ENCODE assay signal across 12 cellular contexts in the genomic region with DNA sequence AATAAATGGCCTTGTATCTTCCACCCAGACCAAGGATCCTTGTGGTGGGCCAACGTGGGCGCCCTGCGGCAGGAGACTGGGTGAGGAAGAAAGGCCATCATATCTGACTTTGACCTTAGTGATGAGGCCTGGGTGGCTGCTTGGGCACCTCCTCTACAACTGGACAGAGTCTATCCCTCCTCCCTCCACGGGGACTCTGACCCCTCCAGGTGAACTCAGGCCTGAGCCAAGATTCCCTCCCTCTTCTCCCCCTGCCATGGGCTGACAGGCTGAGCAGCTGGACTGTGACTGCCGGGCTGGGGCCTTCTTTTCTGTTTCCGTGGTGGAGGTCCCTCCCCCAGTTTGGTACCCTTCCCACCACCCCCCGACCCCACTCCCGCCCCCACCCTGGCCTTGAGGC. TPM values are rescaled to one million over a fixed set of nuclear protein-coding genes. Genes with fewer than 3 reads are reported as not detected.
A peak's percentile ranks its signal among the peaks of the same experiment; 100 is the strongest.
DNase-seq lines count a peak whose midpoint lies in the region; ATAC-seq, FAIRE-seq and TF ChIP-seq lines count a peak whose summit lies in the region.
"Had no signal": no experiment of that assay in that cellular context is flagged by ENCODE, and none has a peak within 500 bp of the region (broad histone marks: within the 10 kb centered on the region; RNA-seq: fewer than 3 reads in every experiment).

No MANE protein-coding gene starts in this region.

- no peak for DNase-seq in heart left ventricle
- no peak for DNase-seq in Right ventricle myocardium inferior (ENCODE audit: missing footprints)
- DNase-seq in HepG2 (ENCODE audit: low spot score): peak; percentile 50
- DNase-seq in upper lobe of right lung: no peak
- no peak for DNase-seq in stimulated activated naive CD4-positive, alpha-beta T cell treated with Interleukin-2 at 50 U/mL for 16 hours (lab: John Stamatoyannopoulos, UW)
- DNase-seq in activated T-cell treated with anti-CD3 and anti-CD28 coated beads, Interleukin-2, amount 50 U/mL, for 1 hour: no peak
- DNase-seq: activated CD4-positive, CD25-positive, alpha-beta regulatory T cell treated with anti-CD3 and anti-CD28 coated beads, Interleukin-2, amount 50 U/mL, for 72 hours; effector CD8-positive, alpha-beta T cell; NCI-H2227 treated with DMSO at 0.1 percent for 48 hours; SHP77 treated with DMSO at 0.1 percent for 48 hours had no signal

- no peak overlapping the region for H3K9ac ChIP-seq in HepG2 (ENCODE audit: insufficient read depth, low read depth, low read length)

- peak overlapping the region in 8 of 12 donors; percentile 13 to 91 (median 81) for H3K27ac ChIP-seq in heart left ventricle
- peak overlapping the region; percentile 46 for H3K27ac ChIP-seq in HepG2 (ENCODE audit: extremely low read length, insufficient read depth, low read length)
- H3K27ac ChIP-seq in upper lobe of right lung: peak overlapping the region; percentile 88

- CTCF ChIA-PET in HepG2 (lab: Yijun Ruan, JAX; ENCODE audit: low intra/inter-chr PET ratio, low total read pairs): no interaction called here

- POLR2A ChIA-PET in HepG2 (lab: Yijun Ruan, JAX): interaction anchor here (0.9 to 3.9 kb wide), 6 partner anchors 11 to 101 kb away, joined by 3 to 25 read pairs (median 4); partner anchors contain the start of genes ENDOG, KYAT1 and LRRC8A

- ATAC-seq in heart left ventricle (no peak), Right ventricle myocardium inferior (no peak), HepG2 (peak; percentile 52), upper lobe of right lung (no peak)

- H4K20me1 ChIP-seq in HepG2 (ENCODE audit: insufficient read depth, low read length): no peaks in the 10 kb centered on the region

- TF ChIP-seq POLR2A in heart left ventricle (IDR thresholded peaks at IDR 0.05) (no peak), HepG2 (IDR thresholded peaks at IDR 0.05; ENCODE audit: insufficient read depth in 1 of 2, low read depth in 2 of 2, low read length in 2 of 2) (no peak)

- 75 to 89% (median 81%) methylated on average over 8 of the region's 8 CpGs for WGBS in heart left ventricle, 4 donors
- WGBS in HepG2 (ENCODE audit: low lambda C conversion rate): 2% methylated on average over 5 of the region's 8 CpGs

- H3K27me3 ChIP-seq in heart left ventricle: no peaks in the 10 kb centered on the region
- H3K27me3 ChIP-seq in HepG2 (ENCODE audit: control insufficient read depth in 1 of 2, insufficient read depth in 2 of 2, low read length in 2 of 2): no peaks in the 10 kb centered on the region
- no peaks in the 10 kb centered on the region for H3K27me3 ChIP-seq in upper lobe of right lung

- peak in 1 of 2 experiments; percentile 33; a peak in 1 of 4 replicates for TF ChIP-seq EP300 in HepG2 (IDR thresholded peaks at IDR 0.05; ENCODE audit: low read depth in 2 of 2, low read length in 2 of 2)
- no peak for TF ChIP-seq EP300 in HepG2 (CRISPR knock-in tag; IDR thresholded peaks at IDR 0.05; ENCODE audit: borderline replicate concordance)

- no TSS peak for BruUV-seq in HepG2 (replicated peaks; lab: Mats Ljungman, UMichigan)

- H3K4me2 ChIP-seq in HepG2 (ENCODE audit: low read depth, low read length): peak overlapping the region; percentile 26; the same call in 1 of the 2 replicates

- peaks cover 11% of the 10 kb centered on the region for H3K79me2 ChIP-seq in HepG2 (ENCODE audit: insufficient read depth, low read length)

- no peak for TF ChIP-seq RAD21 in HepG2 (CRISPR knock-in tag; IDR thresholded peaks at IDR 0.05)

- no peak overlapping the region for H2AFZ ChIP-seq in HepG2 (ENCODE audit: low read length)

- in situ Hi-C loops in HepG2 (cut with HindIII; ENCODE audit: extremely low pct_ligation_motif_present, low pct_unique_long_range_greater_than_20kb): no loop called here

- H3K4me1 ChIP-seq in heart left ventricle (peaks cover 16 to 79% (median 57%) of the 10 kb centered on the region in 12 donors), HepG2 (ENCODE audit: insufficient read depth, low read length) (peaks cover 86% of the 10 kb centered on the region), upper lobe of right lung (peaks cover 58% of the 10 kb centered on the region)

- peak; percentile 43 for FAIRE-seq in HepG2 (lab: Jason Lieb, UNC)

- H3K36me3 ChIP-seq in heart left ventricle: peaks cover 0 to 31% (median 20%) of the 10 kb centered on the region in 9 donors
- peaks cover 5 to 13% of the 10 kb centered on the region in 2 experiments for H3K36me3 ChIP-seq in HepG2 (replicated peaks in 1 of 2; ENCODE audit: control insufficient read depth in 1 of 2, insufficient read depth in 2 of 2, low read length in 2 of 2)
- peaks cover 15% of the 10 kb centered on the region for H3K36me3 ChIP-seq in upper lobe of right lung

- TF ChIP-seq CTCF in heart left ventricle (IDR thresholded peaks at IDR 0.05): no peak
- no peak; the same call in 1 of the 2 replicates for TF ChIP-seq CTCF in HepG2 (CRISPR knock-in tag; IDR thresholded peaks at IDR 0.05)
- TF ChIP-seq CTCF in upper lobe of right lung (IDR thresholded peaks at IDR 0.05): no peak

- H3K9me3 ChIP-seq in heart left ventricle (no peaks in the 10 kb centered on the region), HepG2 (ENCODE audit: low read length) (no peaks in the 10 kb centered on the region), upper lobe of right lung (no peaks in the 10 kb centered on the region)

- H3K4me3 ChIP-seq in heart left ventricle (no peak overlapping the region), HepG2 (replicated peaks in 1 of 3; ENCODE audit: insufficient read depth in 1 of 3, low read depth in 2 of 3, low read length in 3 of 3) (no peak overlapping the region; a peak in 1 of 6 replicates), upper lobe of right lung (no peak overlapping the region)

- intact Hi-C loops in heart left ventricle (cut with DNase I): loop anchor here in 2 of 10 donors (5.0 kb wide), 1 partner anchor 37 kb away; the partner anchor contains the start of genes KYAT1 (in 2 of the 2) and LRRC8A (in 2 of the 2)
- intact Hi-C loops in Right ventricle myocardium inferior (cut with DNase I): no loop called here
- intact Hi-C loops in HepG2 (cut with micrococcal nuclease; ENCODE audit: unreplicated experiment): no loop called here
- intact Hi-C loops in upper lobe of right lung (cut with DNase I): no loop called here

RNA-seq across cellular contexts. Expression of gene PHYHD1, which starts 1.4 kb away (rescaled TPM):
- total RNA-seq in heart left ventricle (10 to 100 TPM; 14.0 to 49.0 (median 27.3) TPM), Right ventricle myocardium inferior (30.2 TPM), HepG2 (2016; rRNA removed; fragmentation: Illumina TruSeq; extraction: Trizol) (10.6 and 12.3 TPM in 2 replicates), upper lobe of right lung (46.5 TPM)
- polyA plus RNA-seq in heart left ventricle (10 to 100 TPM; 24.2 to 41.5 TPM), HepG2 (2011; rRNA removed) (19.6 and 25.3 TPM in 2 replicates)
- total RNA-seq in HepG2 (2016; cell fraction: cytosol; rRNA removed; fragmentation: Illumina TruSeq; extraction: Trizol; ENCODE audit: low read depth): 3.5 and 4.7 TPM in 2 replicates
- 10.3 and 13.2 TPM in 2 replicates for total RNA-seq in HepG2 (2016; cell fraction: insoluble cytoplasmic fraction; rRNA removed; fragmentation: Illumina TruSeq; extraction: Trizol)
- 4.2 and 5.2 TPM in 2 replicates for total RNA-seq in HepG2 (2016; cell fraction: membrane; rRNA removed; fragmentation: Illumina TruSeq; extraction: Trizol)
- 5.8 and 8.2 TPM in 2 replicates for total RNA-seq in HepG2 (2016; cell fraction: nucleus; rRNA removed; fragmentation: Illumina TruSeq; extraction: Trizol)
- polyA plus RNA-seq in HepG2 (2011; cell fraction: cytosol; rRNA removed): 12.8 and 20.7 TPM in 2 replicates
- polyA plus RNA-seq in HepG2 (2011; cell fraction: nucleus; rRNA removed): 28.7 and 34.3 TPM in 2 replicates
- 9.6 and 13.5 TPM in 2 replicates for polyA plus RNA-seq in HepG2 (2012)
- 7.3 and 8.5 TPM in 2 replicates for polyA plus RNA-seq in HepG2 (2016; cell fraction: cytosol; fragmentation: Illumina TruSeq; extraction: Trizol; ENCODE audit: low read depth)
- 21.0 and 23.6 TPM in 2 replicates for polyA plus RNA-seq in HepG2 (2016; cell fraction: insoluble cytoplasmic fraction; fragmentation: Illumina TruSeq; extraction: Trizol; ENCODE audit: low read depth)
- 8.2 and 8.9 TPM in 2 replicates for polyA plus RNA-seq in HepG2 (2016; cell fraction: membrane; fragmentation: Illumina TruSeq; extraction: Trizol; ENCODE audit: low read depth)
- polyA plus RNA-seq in HepG2 (2016; cell fraction: nucleus; fragmentation: Illumina TruSeq; extraction: Trizol; ENCODE audit: insufficient read depth, low read depth): 16.5 and 23.5 TPM in 2 replicates
- 0.89 and 32.1 TPM in 2 replicates for polyA minus RNA-seq in HepG2 (2011; rRNA and poly(A)+ RNA removed; ENCODE audit: low replicate concordance)
- polyA minus RNA-seq in HepG2 (2011; cell fraction: cytosol; rRNA and poly(A)+ RNA removed): 12.7 and 13.2 TPM in 2 replicates
- polyA minus RNA-seq in HepG2 (2011; cell fraction: nucleus; rRNA and poly(A)+ RNA removed): 10.7 and 15.2 TPM in 2 replicates
- total RNA-seq: Daoy, M059J had no signal

RNA-seq across cellular contexts. Expression of gene DOLK, which starts 28.0 kb away (rescaled TPM):
- 10 to 100 TPM in 6 of 9 donors, 1 to 10 TPM in 3; 8.2 to 14.8 (median 10.6) TPM for total RNA-seq in heart left ventricle
- 10 to 100 TPM in 1 of 2 donors, 1 to 10 TPM in 1; 7.8 to 15.6 TPM for polyA plus RNA-seq in heart left ventricle
- 7.5 TPM for total RNA-seq in Right ventricle myocardium inferior
- 10.3 and 18.7 TPM in 2 replicates for total RNA-seq in HepG2 (2016; rRNA removed; fragmentation: Illumina TruSeq; extraction: Trizol)
- 3.1 and 3.7 TPM in 2 replicates for total RNA-seq in HepG2 (2016; cell fraction: cytosol; rRNA removed; fragmentation: Illumina TruSeq; extraction: Trizol; ENCODE audit: low read depth)
- total RNA-seq in HepG2 (2016; cell fraction: insoluble cytoplasmic fraction; rRNA removed; fragmentation: Illumina TruSeq; extraction: Trizol): 11.0 and 19.4 TPM in 2 replicates
- 7.5 and 9.2 TPM in 2 replicates for total RNA-seq in HepG2 (2016; cell fraction: membrane; rRNA removed; fragmentation: Illumina TruSeq; extraction: Trizol)
- total RNA-seq in HepG2 (2016; cell fraction: nucleus; rRNA removed; fragmentation: Illumina TruSeq; extraction: Trizol): 18.0 and 18.2 TPM in 2 replicates
- 15.4 and 19.2 TPM in 2 replicates for polyA plus RNA-seq in HepG2 (2011; rRNA removed)
- polyA plus RNA-seq in HepG2 (2011; cell fraction: cytosol; rRNA removed): 20.0 and 23.0 TPM in 2 replicates
- 7.1 TPM in 2 replicates for polyA plus RNA-seq in HepG2 (2011; cell fraction: nucleus; rRNA removed)
- 10.1 and 10.3 TPM in 2 replicates for polyA plus RNA-seq in HepG2 (2012)
- 2.6 and 4.0 TPM in 2 replicates for polyA plus RNA-seq in HepG2 (2016; cell fraction: cytosol; fragmentation: Illumina TruSeq; extraction: Trizol; ENCODE audit: low read depth)
- 10.6 and 11.1 TPM in 2 replicates for polyA plus RNA-seq in HepG2 (2016; cell fraction: insoluble cytoplasmic fraction; fragmentation: Illumina TruSeq; extraction: Trizol; ENCODE audit: low read depth)
- 5.2 and 6.9 TPM in 2 replicates for polyA plus RNA-seq in HepG2 (2016; cell fraction: membrane; fragmentation: Illumina TruSeq; extraction: Trizol; ENCODE audit: low read depth)
- polyA plus RNA-seq in HepG2 (2016; cell fraction: nucleus; fragmentation: Illumina TruSeq; extraction: Trizol; ENCODE audit: insufficient read depth, low read depth): 23.1 and 24.2 TPM in 2 replicates
- 61.1 and 98.9 TPM in 2 replicates for polyA minus RNA-seq in HepG2 (2011; rRNA and poly(A)+ RNA removed; ENCODE audit: low replicate concordance)
- polyA minus RNA-seq in HepG2 (2011; cell fraction: cytosol; rRNA and poly(A)+ RNA removed): 10.9 and 12.8 TPM in 2 replicates
- 16.7 and 17.8 TPM in 2 replicates for polyA minus RNA-seq in HepG2 (2011; cell fraction: nucleus; rRNA and poly(A)+ RNA removed)
- 15.5 TPM for total RNA-seq in upper lobe of right lung

RNA-seq across cellular contexts. Expression of gene NUP188, which starts 28.1 kb away (rescaled TPM):
- 10 to 100 TPM; 15.1 to 30.4 (median 22.6) TPM for total RNA-seq in heart left ventricle
- polyA plus RNA-seq in heart left ventricle: 10 to 100 TPM; 10.6 to 35.1 TPM
- total RNA-seq in Right ventricle myocardium inferior: 16.0 TPM
- total RNA-seq in HepG2 (2016; rRNA removed; fragmentation: Illumina TruSeq; extraction: Trizol): 38.5 and 54.1 TPM in 2 replicates
- 8.2 and 12.6 TPM in 2 replicates for total RNA-seq in HepG2 (2016; cell fraction: cytosol; rRNA removed; fragmentation: Illumina TruSeq; extraction: Trizol; ENCODE audit: low read depth)
- 35.5 and 47.1 TPM in 2 replicates for total RNA-seq in HepG2 (2016; cell fraction: insoluble cytoplasmic fraction; rRNA removed; fragmentation: Illumina TruSeq; extraction: Trizol)
- total RNA-seq in HepG2 (2016; cell fraction: membrane; rRNA removed; fragmentation: Illumina TruSeq; extraction: Trizol): 10.3 and 12.4 TPM in 2 replicates
- 52.4 and 56.0 TPM in 2 replicates for total RNA-seq in HepG2 (2016; cell fraction: nucleus; rRNA removed; fragmentation: Illumina TruSeq; extraction: Trizol)
- polyA plus RNA-seq in HepG2 (2011; rRNA removed): 28.0 and 31.5 TPM in 2 replicates
- 30.7 and 31.2 TPM in 2 replicates for polyA plus RNA-seq in HepG2 (2011; cell fraction: cytosol; rRNA removed)
- 80.5 and 92.3 TPM in 2 replicates for polyA plus RNA-seq in HepG2 (2011; cell fraction: nucleus; rRNA removed)
- polyA plus RNA-seq in HepG2 (2012): 31.1 and 32.6 TPM in 2 replicates
- 1.6 and 2.1 TPM in 2 replicates for polyA plus RNA-seq in HepG2 (2016; cell fraction: cytosol; fragmentation: Illumina TruSeq; extraction: Trizol; ENCODE audit: low read depth)
- 27.2 and 38.0 TPM in 2 replicates for polyA plus RNA-seq in HepG2 (2016; cell fraction: insoluble cytoplasmic fraction; fragmentation: Illumina TruSeq; extraction: Trizol; ENCODE audit: low read depth)
- 3.8 and 4.7 TPM in 2 replicates for polyA plus RNA-seq in HepG2 (2016; cell fraction: membrane; fragmentation: Illumina TruSeq; extraction: Trizol; ENCODE audit: low read depth)
- polyA plus RNA-seq in HepG2 (2016; cell fraction: nucleus; fragmentation: Illumina TruSeq; extraction: Trizol; ENCODE audit: insufficient read depth, low read depth): 55.8 and 60.8 TPM in 2 replicates
- polyA minus RNA-seq in HepG2 (2011; rRNA and poly(A)+ RNA removed; ENCODE audit: low replicate concordance): 177 and 560 TPM in 2 replicates
- 51.6 and 71.1 TPM in 2 replicates for polyA minus RNA-seq in HepG2 (2011; cell fraction: cytosol; rRNA and poly(A)+ RNA removed)
- polyA minus RNA-seq in HepG2 (2011; cell fraction: nucleus; rRNA and poly(A)+ RNA removed): 71.8 and 93.1 TPM in 2 replicates
- 49.6 TPM for total RNA-seq in upper lobe of right lung

RNA-seq across cellular contexts. Expression of gene LRRC8A, which starts 37.5 kb away (rescaled TPM):
- 10 to 100 TPM; 16.2 to 76.4 (median 28.8) TPM for total RNA-seq in heart left ventricle
- polyA plus RNA-seq in heart left ventricle: 10 to 100 TPM; 15.8 to 62.3 TPM
- total RNA-seq in Right ventricle myocardium inferior: 23.9 TPM
- 10.0 and 16.1 TPM in 2 replicates for total RNA-seq in HepG2 (2016; rRNA removed; fragmentation: Illumina TruSeq; extraction: Trizol)
- 3.1 and 3.7 TPM in 2 replicates for total RNA-seq in HepG2 (2016; cell fraction: cytosol; rRNA removed; fragmentation: Illumina TruSeq; extraction: Trizol; ENCODE audit: low read depth)
- 8.4 and 15.9 TPM in 2 replicates for total RNA-seq in HepG2 (2016; cell fraction: insoluble cytoplasmic fraction; rRNA removed; fragmentation: Illumina TruSeq; extraction: Trizol)
- 12.4 and 13.1 TPM in 2 replicates for total RNA-seq in HepG2 (2016; cell fraction: membrane; rRNA removed; fragmentation: Illumina TruSeq; extraction: Trizol)
- total RNA-seq in HepG2 (2016; cell fraction: nucleus; rRNA removed; fragmentation: Illumina TruSeq; extraction: Trizol): 13.9 and 14.0 TPM in 2 replicates
- 40.6 and 44.8 TPM in 2 replicates for polyA plus RNA-seq in HepG2 (2011; rRNA removed)
- polyA plus RNA-seq in HepG2 (2011; cell fraction: cytosol; rRNA removed): 38.4 and 46.2 TPM in 2 replicates
- polyA plus RNA-seq in HepG2 (2011; cell fraction: nucleus; rRNA removed): 29.0 and 30.1 TPM in 2 replicates
- 15.7 and 19.9 TPM in 2 replicates for polyA plus RNA-seq in HepG2 (2012)
- 2.4 and 2.7 TPM in 2 replicates for polyA plus RNA-seq in HepG2 (2016; cell fraction: cytosol; fragmentation: Illumina TruSeq; extraction: Trizol; ENCODE audit: low read depth)
- 9.1 and 10.7 TPM in 2 replicates for polyA plus RNA-seq in HepG2 (2016; cell fraction: insoluble cytoplasmic fraction; fragmentation: Illumina TruSeq; extraction: Trizol; ENCODE audit: low read depth)
- polyA plus RNA-seq in HepG2 (2016; cell fraction: membrane; fragmentation: Illumina TruSeq; extraction: Trizol; ENCODE audit: low read depth): 9.0 and 9.9 TPM in 2 replicates
- polyA plus RNA-seq in HepG2 (2016; cell fraction: nucleus; fragmentation: Illumina TruSeq; extraction: Trizol; ENCODE audit: insufficient read depth, low read depth): 19.9 and 20.5 TPM in 2 replicates
- polyA minus RNA-seq in HepG2 (2011; rRNA and poly(A)+ RNA removed; ENCODE audit: low replicate concordance): 77.3 and 88.9 TPM in 2 replicates
- 24.8 and 26.8 TPM in 2 replicates for polyA minus RNA-seq in HepG2 (2011; cell fraction: cytosol; rRNA and poly(A)+ RNA removed)
- polyA minus RNA-seq in HepG2 (2011; cell fraction: nucleus; rRNA and poly(A)+ RNA removed): 14.4 TPM in 2 replicates
- total RNA-seq in upper lobe of right lung: 68.1 TPM

RNA-seq across cellular contexts. Expression of gene KYAT1, which starts 37.7 kb away (rescaled TPM):
- total RNA-seq in heart left ventricle (10 to 100 TPM in 7 of 9 donors, 1 to 10 TPM in 2; 9.5 to 16.7 (median 13.4) TPM), Right ventricle myocardium inferior (11.9 TPM), HepG2 (2016; rRNA removed; fragmentation: Illumina TruSeq; extraction: Trizol) (5.6 and 9.2 TPM in 2 replicates), upper lobe of right lung (6.6 TPM)
- polyA plus RNA-seq in heart left ventricle (10 to 100 TPM; 11.5 to 12.6 TPM), HepG2 (2011; rRNA removed) (46.5 and 58.4 TPM in 2 replicates)
- total RNA-seq in HepG2 (2016; cell fraction: cytosol; rRNA removed; fragmentation: Illumina TruSeq; extraction: Trizol; ENCODE audit: low read depth): 2.0 and 2.8 TPM in 2 replicates
- 6.1 and 10.3 TPM in 2 replicates for total RNA-seq in HepG2 (2016; cell fraction: insoluble cytoplasmic fraction; rRNA removed; fragmentation: Illumina TruSeq; extraction: Trizol)
- total RNA-seq in HepG2 (2016; cell fraction: membrane; rRNA removed; fragmentation: Illumina TruSeq; extraction: Trizol): 3.5 and 4.0 TPM in 2 replicates
- total RNA-seq in HepG2 (2016; cell fraction: nucleus; rRNA removed; fragmentation: Illumina TruSeq; extraction: Trizol): 13.5 and 14.4 TPM in 2 replicates
- polyA plus RNA-seq in HepG2 (2011; cell fraction: cytosol; rRNA removed): 22.3 and 28.7 TPM in 2 replicates
- polyA plus RNA-seq in HepG2 (2011; cell fraction: nucleus; rRNA removed): 274 and 317 TPM in 2 replicates
- polyA plus RNA-seq in HepG2 (2012): 22.3 and 32.9 TPM in 2 replicates
- 1.4 and 1.9 TPM in 2 replicates for polyA plus RNA-seq in HepG2 (2016; cell fraction: cytosol; fragmentation: Illumina TruSeq; extraction: Trizol; ENCODE audit: low read depth)
- 4.9 and 6.1 TPM in 2 replicates for polyA plus RNA-seq in HepG2 (2016; cell fraction: insoluble cytoplasmic fraction; fragmentation: Illumina TruSeq; extraction: Trizol; ENCODE audit: low read depth)
- 1.7 and 2.4 TPM in 2 replicates for polyA plus RNA-seq in HepG2 (2016; cell fraction: membrane; fragmentation: Illumina TruSeq; extraction: Trizol; ENCODE audit: low read depth)
- polyA plus RNA-seq in HepG2 (2016; cell fraction: nucleus; fragmentation: Illumina TruSeq; extraction: Trizol; ENCODE audit: insufficient read depth, low read depth): 34.5 and 36.6 TPM in 2 replicates
- 38.2 and 47.2 TPM in 2 replicates for polyA minus RNA-seq in HepG2 (2011; rRNA and poly(A)+ RNA removed; ENCODE audit: low replicate concordance)
- 9.3 and 15.4 TPM in 2 replicates for polyA minus RNA-seq in HepG2 (2011; cell fraction: cytosol; rRNA and poly(A)+ RNA removed)
- polyA minus RNA-seq in HepG2 (2011; cell fraction: nucleus; rRNA and poly(A)+ RNA removed): 48.0 and 50.7 TPM in 2 replicates
